Comparison of ENCODE assay signal across 8 cellular contexts in genomic region chr9:115013998-115014397, GRCh38.
DNase-seq lines count a peak whose midpoint lies in the region; ATAC-seq, FAIRE-seq and TF ChIP-seq lines count a peak whose summit lies in the region.

No MANE protein-coding gene starts in this region.

- H3K9ac ChIP-seq in MM.1S (ENCODE audit: low read length), result no peak overlapping the region

- no peaks in the 10 kb centered on the region for H3K4me1 ChIP-seq in BE2C
- H3K4me1 ChIP-seq in MM.1S (ENCODE audit: low read length), result no peaks in the 10 kb centered on the region
- peaks cover 23% of the 10 kb centered on the region for H3K4me1 ChIP-seq in osteoblast (ENCODE audit: insufficient read depth, low read length)
- H3K4me1 ChIP-seq in thoracic aorta (ENCODE audit: control insufficient read depth in 1 of 2, low read depth in 2 of 2), result peaks cover 0 to 11% of the 10 kb centered on the region in 2 donors

- no peak overlapping the region for H3K27ac ChIP-seq in MM.1S (ENCODE audit: low read length)
- no peak overlapping the region for H3K27ac ChIP-seq in osteoblast (ENCODE audit: low read depth, low read length)
- no peak overlapping the region for H3K27ac ChIP-seq in thoracic aorta

- FAIRE-seq in frontal cortex (lab: Jason Lieb, UNC), result peak; percentile 15

- DNase-seq in BE2C (peak; percentile 64), MM.1S (peak; percentile 76), SIG-M5 (lab: John Stamatoyannopoulos, UW) (peak; percentile 10), frontal cortex (ENCODE audit: low spot score in 2 of 2) (peak; percentile 23 to 66), osteoblast (ENCODE audit: insufficient read length, low spot score, missing footprints) (peak; percentile 68), thoracic aorta (ENCODE audit: low spot score) (no peak)
- DNase-seq in activated effector memory CD4-positive, alpha-beta T cell treated with Interleukin-2 at 50 U/mL for 16 hours, result peak; percentile 64

- H3K79me2 ChIP-seq in MM.1S (ENCODE audit: low read length) (no peaks in the 10 kb centered on the region), osteoblast (ENCODE audit: insufficient read depth, low read length) (no peaks in the 10 kb centered on the region)

- H2AFZ ChIP-seq in MM.1S (ENCODE audit: low read length), result no peak overlapping the region
- no peak overlapping the region for H2AFZ ChIP-seq in osteoblast (ENCODE audit: low read length)

- H4K20me1 ChIP-seq in MM.1S (ENCODE audit: insufficient read depth, low read length), result no peaks in the 10 kb centered on the region
- no peaks in the 10 kb centered on the region for H4K20me1 ChIP-seq in osteoblast (ENCODE audit: insufficient read depth, low read length)

- TF ChIP-seq CTCF in BE2C (IDR thresholded peaks at IDR 0.05; ENCODE audit: low read depth, low read length) (peak; percentile 76), MM.1S (IDR thresholded peaks at IDR 0.05; ENCODE audit: low read length) (peak; percentile 88), osteoblast (IDR thresholded peaks at IDR 0.05; ENCODE audit: extremely low read depth, low read depth, low read length) (peak; percentile 82), thoracic aorta (IDR thresholded peaks at IDR 0.05) (peak; percentile 83)

- no peaks in the 10 kb centered on the region for H3K9me2 ChIP-seq in MM.1S (replicated peaks; ENCODE audit: insufficient read depth, low read length)

- no peak overlapping the region for H3K4me3 ChIP-seq in BE2C (ENCODE audit: low read depth, low read length)
- no peak overlapping the region for H3K4me3 ChIP-seq in MM.1S (ENCODE audit: low read length)
- no peak overlapping the region for H3K4me3 ChIP-seq in osteoblast (ENCODE audit: insufficient read depth, low read length)
- no peak overlapping the region for H3K4me3 ChIP-seq in thoracic aorta

- no peak overlapping the region for H3K4me2 ChIP-seq in MM.1S (ENCODE audit: low read depth, low read length)
- peak overlapping the region; percentile 15 for H3K4me2 ChIP-seq in osteoblast (ENCODE audit: insufficient read depth, low read length)

- peak; percentile 69 for ATAC-seq in GM19397 (IDR thresholded peaks at IDR 0.05; ENCODE audit: unreplicated experiment)
- no peak for ATAC-seq in thoracic aorta (ENCODE audit: insufficient number of reproducible peaks, low FRiP score, low read depth)

- no peaks in the 10 kb centered on the region for H3F3A ChIP-seq in MM.1S (ENCODE audit: insufficient read depth, low read length)

- H3K36me3 ChIP-seq in BE2C, result no peaks in the 10 kb centered on the region
- H3K36me3 ChIP-seq in MM.1S (replicated peaks; ENCODE audit: insufficient read depth, low read length), result no peaks in the 10 kb centered on the region
- no peaks in the 10 kb centered on the region for H3K36me3 ChIP-seq in osteoblast (ENCODE audit: insufficient read depth, low read length)
- no peaks in the 10 kb centered on the region for H3K36me3 ChIP-seq in thoracic aorta

- H3K9me3 ChIP-seq in BE2C (no peaks in the 10 kb centered on the region), MM.1S (replicated peaks; ENCODE audit: insufficient read depth, low read length) (no peaks in the 10 kb centered on the region), osteoblast (ENCODE audit: low read depth, low read length) (no peaks in the 10 kb centered on the region), thoracic aorta (no peaks in the 10 kb centered on the region)

- H3K27me3 ChIP-seq in BE2C, result no peaks in the 10 kb centered on the region
- H3K27me3 ChIP-seq in MM.1S (replicated peaks; ENCODE audit: insufficient read depth, low read length), result no peaks in the 10 kb centered on the region
- H3K27me3 ChIP-seq in osteoblast (ENCODE audit: insufficient read depth, low read length), result peaks cover 3% of the 10 kb centered on the region
- no peaks in the 10 kb centered on the region for H3K27me3 ChIP-seq in thoracic aorta (replicated peaks; ENCODE audit: insufficient read depth)
